10 cellular contexts compared by ENCODE assay signal in genomic region chr11:13297917-13298356, GRCh38. TPM values are rescaled to one million over a fixed set of nuclear protein-coding genes. Genes with fewer than 3 reads are reported as not detected.
A peak's percentile ranks its signal among the peaks of the same experiment; 100 is the strongest.
DNase-seq lines count a peak whose midpoint lies in the region; ATAC-seq and TF ChIP-seq lines count a peak whose summit lies in the region.
"Had no signal": no experiment of that assay in that cellular context is flagged by ENCODE, and none has a peak within 500 bp of the region (broad histone marks: within the 10 kb centered on the region; RNA-seq: fewer than 3 reads in every experiment).

No MANE protein-coding gene starts in this region.

- no peaks in the 10 kb centered on the region for H3K79me2 ChIP-seq in OCI-LY7 (ENCODE audit: insufficient read depth, low read depth, low read length)

- H2AFZ ChIP-seq in neuronal stem cell (ENCODE audit: low read length) (no peak overlapping the region), OCI-LY7 (ENCODE audit: low read length) (no peak overlapping the region)

- H4K91ac ChIP-seq in neuronal stem cell (ENCODE audit: low read depth, low read length, poor library complexity) = peak overlapping the region; percentile 24

- TF ChIP-seq CTCF in body of pancreas (IDR thresholded peaks at IDR 0.05) (no peak), OCI-LY7 (conservative IDR thresholded peaks at IDR 0.05; ENCODE audit: low read length) (no peak), coronary artery (IDR thresholded peaks at IDR 0.05) (no peak)

- WGBS in body of pancreas, 2 donors = 58 to 69% methylated on average over 5 of the region's 5 CpGs
- no CpG with 5 or more reads among the region's 5 CpGs for WGBS in neuronal stem cell (ENCODE audit: extremely low coverage in 2 of 2, insufficient read length in 2 of 2, insufficient replicate concordance in 1 of 2), 2 donors

- H2BK120ac ChIP-seq in neuronal stem cell (ENCODE audit: low read depth, low read length) = no peak overlapping the region

- no peaks in the 10 kb centered on the region for H3K9me2 ChIP-seq in OCI-LY7 (ENCODE audit: insufficient read depth, low read length)

- H3K36me3 ChIP-seq in body of pancreas (replicated peaks in 1 of 2; ENCODE audit: insufficient read depth in 1 of 2, low read depth in 2 of 2) (no peaks in the 10 kb centered on the region), neuronal stem cell (replicated peaks in 1 of 2; ENCODE audit: control insufficient read depth in 2 of 2, insufficient read depth in 2 of 2, low read length in 2 of 2) (no peaks in the 10 kb centered on the region), OCI-LY7 (ENCODE audit: insufficient read depth, low read length) (no peaks in the 10 kb centered on the region)

- peaks cover 29% of the 10 kb centered on the region for H3K4me1 ChIP-seq in body of pancreas
- H3K4me1 ChIP-seq in neuronal stem cell (ENCODE audit: control insufficient read depth in 2 of 2, insufficient read depth in 1 of 2, low read depth in 1 of 2, low read length in 2 of 2) = peaks cover 0 to 2% of the 10 kb centered on the region in 2 donors
- H3K4me1 ChIP-seq in OCI-LY7 (ENCODE audit: insufficient read depth, low read length, poor library complexity, severe bottlenecking) = no peaks in the 10 kb centered on the region

- H3K79me1 ChIP-seq in neuronal stem cell (ENCODE audit: low read depth, low read length) = no peaks in the 10 kb centered on the region

- H2BK5ac ChIP-seq in neuronal stem cell (ENCODE audit: low read length) = no peak overlapping the region

- no peaks in the 10 kb centered on the region for H3K9me3 ChIP-seq in body of pancreas
- no peaks in the 10 kb centered on the region for H3K9me3 ChIP-seq in neuronal stem cell (replicated peaks in 1 of 2; ENCODE audit: control insufficient read depth in 2 of 2, insufficient read depth in 1 of 2, low read depth in 1 of 2, low read length in 2 of 2)
- H3K9me3 ChIP-seq in OCI-LY7 (ENCODE audit: low read length) = no peaks in the 10 kb centered on the region
- H3K9me3 ChIP-seq: A549 had no signal

- H3K27ac ChIP-seq in body of pancreas = no peak overlapping the region
- H3K27ac ChIP-seq in neuronal stem cell (replicated peaks; ENCODE audit: low read length) = no peak overlapping the region
- H3K27ac ChIP-seq in OCI-LY7 (ENCODE audit: low read depth, low read length, poor library complexity, severe bottlenecking) = no peak overlapping the region
- H3K27ac ChIP-seq in coronary artery = no peak overlapping the region
- H3K27ac ChIP-seq: A549 had no signal

- H3K4ac ChIP-seq in neuronal stem cell (ENCODE audit: low read length) = no peak overlapping the region

- H3K4me2 ChIP-seq in neuronal stem cell (ENCODE audit: insufficient read depth, low read length, poor library complexity, severe bottlenecking) (no peak overlapping the region), OCI-LY7 (ENCODE audit: low read length) (no peak overlapping the region)
- H3K4me2 ChIP-seq: A549 had no signal

- H4K20me1 ChIP-seq in OCI-LY7 (ENCODE audit: insufficient read depth, low read length) = no peaks in the 10 kb centered on the region; the same call in 1 of the 2 replicates

- no peak overlapping the region for H3K4me3 ChIP-seq in body of pancreas
- H3K4me3 ChIP-seq in neuronal stem cell (ENCODE audit: low read length in 2 of 2) = no peak overlapping the region
- H3K4me3 ChIP-seq in OCI-LY7 (ENCODE audit: low read depth, low read length, poor library complexity, severe bottlenecking) = no peak overlapping the region
- H3K4me3 ChIP-seq in coronary artery = no peak overlapping the region
- H3K4me3 ChIP-seq: A549 had no signal

- no peak overlapping the region for H3K9ac ChIP-seq in neuronal stem cell (ENCODE audit: low read depth, low read length, poor library complexity)

- TF ChIP-seq POLR2A in body of pancreas (IDR thresholded peaks at IDR 0.05) = no peak

- H2BK12ac ChIP-seq in neuronal stem cell (ENCODE audit: low read length) = no peak overlapping the region

- H2AK5ac ChIP-seq in neuronal stem cell (ENCODE audit: low read depth, low read length) = no peak overlapping the region

- H3K27me3 ChIP-seq in body of pancreas = no peaks in the 10 kb centered on the region
- H3K27me3 ChIP-seq in neuronal stem cell (ENCODE audit: control insufficient read depth in 3 of 3, insufficient read depth in 3 of 3, low read depth in 1 of 3, low read length in 3 of 3) = no peaks in the 10 kb centered on the region

- no TSS peak for BruUV-seq in OCI-LY7 (replicated peaks; lab: Mats Ljungman, UMichigan)

- H3K14ac ChIP-seq in neuronal stem cell (ENCODE audit: low read length) = no peak overlapping the region

- intact Hi-C loops in body of pancreas (cut with DNase I) (no loop called here), OCI-LY7 (cut with micrococcal nuclease; ENCODE audit: unreplicated experiment) (no loop called here)

- H4K8ac ChIP-seq in neuronal stem cell (ENCODE audit: low read depth, low read length) = no peak overlapping the region

- ATAC-seq in body of pancreas (peak; percentile 50), GM19035 (IDR thresholded peaks at IDR 0.05; ENCODE audit: unreplicated experiment) (no peak)
- ATAC-seq: A549 had no signal

- DNase-seq in NCI-H2196 (lab: John Stamatoyannopoulos, UW; ENCODE audit: unreplicated experiment) (peak; percentile 31), NCI-H2196 treated with DMSO at 0.1 percent for 48 hours (lab: John Stamatoyannopoulos, UW; ENCODE audit: unreplicated experiment) (no peak), NCI-H510A treated with DMSO at 0.1 percent for 48 hours (lab: John Stamatoyannopoulos, UW) (peak; percentile 80), body of pancreas (peak in 1 of 4 donors; percentile 38), neuronal stem cell (ENCODE audit: low spot score) (no peak), OCI-LY7 (ENCODE audit: low spot score) (no peak), coronary artery (ENCODE audit: low spot score) (no peak)
- DNase-seq: effector CD4-positive, alpha-beta T cell had no signal

- POLR2A ChIA-PET in OCI-LY7 (lab: Charles Lee) = interaction anchor here (0.6 kb wide), 1 partner anchor 21 kb away, joined by 4 read pairs; no protein-coding TSS in a partner anchor

- peak overlapping the region; percentile 32 for H3K18ac ChIP-seq in neuronal stem cell (ENCODE audit: low read length)

- CTCF ChIA-PET in OCI-LY7 (lab: Charles Lee; ENCODE audit: unreplicated experiment) = no interaction called here

- no peak overlapping the region for H3K23ac ChIP-seq in neuronal stem cell (ENCODE audit: low read depth, low read length, poor library complexity)

- H2BK15ac ChIP-seq in neuronal stem cell (ENCODE audit: low read length) = no peak overlapping the region

RNA-seq across cellular contexts. Expression of gene BMAL1, which starts 20.3 kb away (rescaled TPM):
- total RNA-seq in body of pancreas = 10 to 100 TPM; 19.5 to 35.3 TPM
- polyA plus RNA-seq in neuronal stem cell (2013, experiment 1 of 2) = 2.2 TPM
- polyA plus RNA-seq in neuronal stem cell (2013, experiment 2 of 2) = 2.7 TPM
- not detected in 2 replicates for total RNA-seq in OCI-LY7 (2014; rRNA removed; shearing (Covaris generic))
- not detected in 2 replicates for total RNA-seq in OCI-LY7 (2022)

Comparison
In these comparisons a context has a peak if more than half of its experiments do, and no peak if none do; other contexts are left out.
1. DNase-seq: peak in NCI-H2196 (single experiment) and NCI-H510A treated with DMSO at 0.1 percent for 48 hours (single experiment); none in NCI-H2196 treated with DMSO at 0.1 percent for 48 hours (single experiment), neuronal stem cell (single experiment), OCI-LY7 (single experiment) and coronary artery (single experiment).
2. RNA of gene BMAL1, which starts 20.3 kb away (total RNA-seq): 19.5 to 35.3 TPM in body of pancreas; not detected in OCI-LY7; every median in the first group is over 10 times any median in the second.